ENCODE assay signal across 8 cellular contexts in genomic region chr14:55051426-55052258, GRCh38. TPM values are rescaled to one million over a fixed set of nuclear protein-coding genes. Genes with fewer than 3 reads are reported as not detected.
DNase-seq lines count a peak whose midpoint lies in the region; ATAC-seq and TF ChIP-seq lines count a peak whose summit lies in the region.

TSS of gene MAPK1IP1L (plus strand) at chr14:55051647. CDS start at chr14:55061684, 10,037 bp downstream.

- peak within 1 kb of the TSS; percentile 83 for H3K4me2 ChIP-seq in GM23338

- peaks cover 34% of the 10 kb centered on the region; the same call in 2 of the 3 replicates for H3K36me3 Mint-ChIP-seq in GM23338 (ENCODE audit: low read depth)
- H3K36me3 Mint-ChIP-seq in activated T-helper 17 cell treated with anti-CD3 and anti-CD28 coated beads, Interleukin-2, amount 50 U/mL, for 72 hours (ENCODE audit: low read depth): peaks cover 47% of the 10 kb centered on the region
- peaks cover 10% of the 10 kb centered on the region for H3K36me3 Mint-ChIP-seq in natural killer cell treated with Interleukin-12 subunit alpha and Interleukin-12 subunit beta and Interleukin-15 and Interleukin-18, amount 100 ng/mL, for 72 hours

- no peaks in the 10 kb centered on the region for H3K27me3 ChIP-seq in GM23338 (ENCODE audit: insufficient read depth)

- H2AFZ ChIP-seq in GM23338: peak within 1 kb of the TSS; percentile 84; the same call in 1 of the 2 replicates

- peaks cover 20% of the 10 kb centered on the region for H4K20me1 ChIP-seq in GM23338 (replicated peaks; ENCODE audit: insufficient read depth)

- no peaks in the 10 kb centered on the region for H3K9me2 ChIP-seq in GM23338 (ENCODE audit: insufficient read depth)

- peaks cover 26% of the 10 kb centered on the region for H3K4me1 Mint-ChIP-seq in GM23338
- H3K4me1 Mint-ChIP-seq in activated T-helper 17 cell treated with anti-CD3 and anti-CD28 coated beads, Interleukin-2, amount 50 U/mL, for 72 hours: peaks cover 14% of the 10 kb centered on the region
- peaks cover 29 to 30% of the 10 kb centered on the region in 2 donors for H3K4me1 Mint-ChIP-seq in natural killer cell treated with Interleukin-12 subunit alpha and Interleukin-12 subunit beta and Interleukin-15 and Interleukin-18, amount 100 ng/mL, for 72 hours (ENCODE audit: low read depth in 2 of 2)

- H3F3A ChIP-seq in GM23338 (replicated peaks; ENCODE audit: low read depth): peaks cover 4% of the 10 kb centered on the region; the same call in 1 of the 2 replicates

- H3K4me1 ChIP-seq in GM23338 (ENCODE audit: insufficient read depth): peaks cover 17% of the 10 kb centered on the region

- H3K36me3 ChIP-seq in GM23338 (ENCODE audit: insufficient read depth): no peaks in the 10 kb centered on the region

- peak within 1 kb of the TSS; percentile 86 for H3K4me3 ChIP-seq in GM23338

- H3K27ac Mint-ChIP-seq in GM23338: peak within 1 kb of the TSS; percentile 100
- H3K27ac Mint-ChIP-seq in activated T-helper 17 cell treated with anti-CD3 and anti-CD28 coated beads, Interleukin-2, amount 50 U/mL, for 72 hours: peak within 1 kb of the TSS; percentile 97
- H3K27ac Mint-ChIP-seq in natural killer cell treated with Interleukin-12 subunit alpha and Interleukin-12 subunit beta and Interleukin-15 and Interleukin-18, amount 100 ng/mL, for 72 hours: peak within 1 kb of the TSS; percentile 57 to 86

- TF ChIP-seq CTCF in GM23338 (conservative IDR thresholded peaks at IDR 0.05; ENCODE audit: low read depth in 2 of 2) (peak; percentile 65 to 92), LNCAP (IDR thresholded peaks at IDR 0.05) (peak; percentile 99)

- ATAC-seq in GM23338: peak; percentile 88
- ATAC-seq in activated T-helper 17 cell treated with anti-CD3 and anti-CD28 coated beads, Interleukin-2, amount 50 U/mL, for 72 hours (replicated peaks): peak; percentile 86
- ATAC-seq in natural killer cell treated with Interleukin-12 subunit alpha and Interleukin-12 subunit beta and Interleukin-15 and Interleukin-18, amount 100 ng/mL, for 72 hours: peak; percentile 98
- peak; percentile 98 for ATAC-seq in stimulated activated naive CD8-positive, alpha-beta T cell treated with anti-CD3 and anti-CD28 coated beads, Interleukin-15, Interleukin-2, amounts not matched to agents 100 U/mL and 50 U/mL, for 24 hours

- peak within 1 kb of the TSS; percentile 97 for H3K27ac ChIP-seq in GM23338 (ENCODE audit: low read depth)

- H3K27me3 Mint-ChIP-seq in GM23338 (ENCODE audit: insufficient read depth, low read depth, poor library complexity): no peaks in the 10 kb centered on the region
- no peaks in the 10 kb centered on the region for H3K27me3 Mint-ChIP-seq in activated T-helper 17 cell treated with anti-CD3 and anti-CD28 coated beads, Interleukin-2, amount 50 U/mL, for 72 hours
- no peaks in the 10 kb centered on the region for H3K27me3 Mint-ChIP-seq in natural killer cell treated with Interleukin-12 subunit alpha and Interleukin-12 subunit beta and Interleukin-15 and Interleukin-18, amount 100 ng/mL, for 72 hours

- no peaks in the 10 kb centered on the region for H3K9me3 Mint-ChIP-seq in GM23338
- H3K9me3 Mint-ChIP-seq in activated T-helper 17 cell treated with anti-CD3 and anti-CD28 coated beads, Interleukin-2, amount 50 U/mL, for 72 hours: no peaks in the 10 kb centered on the region
- H3K9me3 Mint-ChIP-seq in natural killer cell treated with Interleukin-12 subunit alpha and Interleukin-12 subunit beta and Interleukin-15 and Interleukin-18, amount 100 ng/mL, for 72 hours: no peaks in the 10 kb centered on the region

- H3K4me3 Mint-ChIP-seq in GM23338: peak within 1 kb of the TSS; percentile 88
- H3K4me3 Mint-ChIP-seq in activated T-helper 17 cell treated with anti-CD3 and anti-CD28 coated beads, Interleukin-2, amount 50 U/mL, for 72 hours: peak within 1 kb of the TSS; percentile 94
- peak within 1 kb of the TSS; percentile 84 for H3K4me3 Mint-ChIP-seq in natural killer cell treated with Interleukin-12 subunit alpha and Interleukin-12 subunit beta and Interleukin-15 and Interleukin-18, amount 100 ng/mL, for 72 hours

- DNase-seq in EH (ENCODE audit: low read depth) (peak; percentile 97), GM23338 (ENCODE audit: low spot score) (peak; percentile 96), RPMI8226 (peak; percentile 86), fibroblast of peridontal ligament (ENCODE audit: extremely low read depth) (peak; percentile 89)
- peak; percentile 93 for DNase-seq in natural killer cell treated with Interleukin-12 subunit alpha and Interleukin-12 subunit beta and Interleukin-15 and Interleukin-18, amount 100 ng/mL, for 72 hours (ENCODE audit: low spot score)
- DNase-seq in stimulated activated naive CD8-positive, alpha-beta T cell treated with anti-CD3 and anti-CD28 coated beads, Interleukin-15, Interleukin-2, amounts not matched to agents 100 U/mL and 50 U/mL, for 24 hours: peak; percentile 94

- H3K79me2 ChIP-seq in GM23338 (replicated peaks; ENCODE audit: insufficient read depth): peaks cover 46% of the 10 kb centered on the region

TF ChIP-seq in GM23338, 12 proteins besides CTCF, POLR2A, EP300 and RAD21 (continues in another document):
- TF ChIP-seq STAT1 (IDR thresholded peaks at IDR 0.05; ENCODE audit: unreplicated experiment) (no peak), REST (IDR thresholded peaks at IDR 0.05; ENCODE audit: unreplicated experiment) (no peak), POLR2AphosphoS5 (IDR thresholded peaks at IDR 0.05; ENCODE audit: low read depth) (peak; percentile 98)

RNA-seq across cellular contexts. Expression of gene MAPK1IP1L, which starts in this region (rescaled TPM):
- total RNA-seq in GM23338 (2014; rRNA removed; shearing (Covaris generic)): 138 and 162 TPM in 2 replicates
- 64.0 and 72.4 TPM in 2 replicates for polyA plus RNA-seq in GM23338 (2016; fragmentation: Nextera tagmentation; extraction: Ambion mirVana)
- 100 to 1,000 TPM; 106 to 114 TPM for total RNA-seq in activated T-helper 17 cell treated with anti-CD3 and anti-CD28 coated beads, Interleukin-2, amount 50 U/mL, for 72 hours
- total RNA-seq in natural killer cell treated with Interleukin-12 subunit alpha and Interleukin-12 subunit beta and Interleukin-15 and Interleukin-18, amount 100 ng/mL, for 72 hours: 100 to 1,000 TPM in 1 of 2 donors, 10 to 100 TPM in 1; 99.7 to 119 TPM

Comparison
In these comparisons a context has a peak if more than half of its experiments do, and no peak if none do; other contexts are left out.
1. Peak in every context shown above with its lines: DNase-seq, ATAC-seq, H3K4me3 ChIP-seq and H3K27ac ChIP-seq.